ENCODE assay signal across 17 cellular contexts in genomic region chr3:126751611-126752302, GRCh38. TPM values are rescaled to one million over a fixed set of nuclear protein-coding genes. Genes with fewer than 3 reads are reported as not detected.
DNase-seq lines count a peak whose midpoint lies in the region; ATAC-seq and TF ChIP-seq lines count a peak whose summit lies in the region.
"Had no signal": no experiment of that assay in that cellular context is flagged by ENCODE, and none has a peak within 500 bp of the region (broad histone marks: within the 10 kb centered on the region; RNA-seq: fewer than 3 reads in every experiment).

No MANE protein-coding gene starts in this region.

- H3K27me3 Mint-ChIP-seq in WTC11 (ENCODE audit: low read depth): no peaks in the 10 kb centered on the region
- no peaks in the 10 kb centered on the region for H3K27me3 Mint-ChIP-seq in activated CD4-positive, alpha-beta T cell treated with anti-CD3 and anti-CD28 coated beads for 36 hours
- H3K27me3 Mint-ChIP-seq: activated naive CD8-positive, alpha-beta T cell treated with anti-CD3 and anti-CD28 coated beads, Interleukin-2, amount 50 U/mL, for 24 hours; activated T-helper 17 cell treated with anti-CD3 and anti-CD28 coated beads, Interleukin-2, amount 50 U/mL, for 72 hours; naive thymus-derived CD4-positive, alpha-beta T cell had no signal

- no peak for TF ChIP-seq CTCF in WTC11 (IDR thresholded peaks at IDR 0.05)
- no peak for TF ChIP-seq CTCF in upper lobe of right lung (IDR thresholded peaks at IDR 0.05)

- peak overlapping the region; percentile 92 for H3K27ac Mint-ChIP-seq in WTC11
- H3K27ac Mint-ChIP-seq in activated CD4-positive, alpha-beta T cell treated with anti-CD3 and anti-CD28 coated beads for 36 hours: no peak overlapping the region
- H3K27ac Mint-ChIP-seq: activated naive CD8-positive, alpha-beta T cell treated with anti-CD3 and anti-CD28 coated beads, Interleukin-2, amount 50 U/mL, for 24 hours had no signal

- POLR2A ChIA-PET in WTC11 (lab: Charles Lee): interaction anchor here (0.8 to 1.3 kb wide), 5 partner anchors 48 to 230 kb away, joined by 3 to 6 read pairs (median 4); partner anchors contain the start of gene CHCHD6
- POLR2A ChIA-PET in activated CD4-positive, alpha-beta T cell treated with anti-CD3 and anti-CD28 coated beads for 36 hours (lab: Charles Lee): no interaction called here

- H3K27ac ChIP-seq in upper lobe of right lung: peak overlapping the region; percentile 30
- H3K27ac ChIP-seq: C4-2B, gastrocnemius medialis, psoas muscle had no signal

- H3K9me3 Mint-ChIP-seq in WTC11: no peaks in the 10 kb centered on the region
- no peaks in the 10 kb centered on the region for H3K9me3 Mint-ChIP-seq in activated CD4-positive, alpha-beta T cell treated with anti-CD3 and anti-CD28 coated beads for 36 hours (ENCODE audit: low read depth)
- H3K9me3 Mint-ChIP-seq: activated naive CD8-positive, alpha-beta T cell treated with anti-CD3 and anti-CD28 coated beads, Interleukin-2, amount 50 U/mL, for 24 hours; activated T-helper 17 cell treated with anti-CD3 and anti-CD28 coated beads, Interleukin-2, amount 50 U/mL, for 72 hours; naive thymus-derived CD4-positive, alpha-beta T cell had no signal

- H3K36me3 ChIP-seq in upper lobe of right lung: no peaks in the 10 kb centered on the region
- H3K36me3 ChIP-seq: gastrocnemius medialis, suprapubic skin had no signal

- no peak overlapping the region for H3K4me3 ChIP-seq in upper lobe of right lung
- H3K4me3 ChIP-seq: gastrocnemius medialis, lung, psoas muscle, suprapubic skin had no signal

- H3K9me3 ChIP-seq in upper lobe of right lung: no peaks in the 10 kb centered on the region
- H3K9me3 ChIP-seq: gastrocnemius medialis, psoas muscle, suprapubic skin had no signal

- H3K36me3 Mint-ChIP-seq in WTC11: 0 out of 2 replicates have a peak, but pooled peaks cover 4% of the 10 kb centered on the region
- H3K36me3 Mint-ChIP-seq in activated CD4-positive, alpha-beta T cell treated with anti-CD3 and anti-CD28 coated beads for 36 hours (ENCODE audit: low read depth): no peaks in the 10 kb centered on the region

- ATAC-seq in Right ventricle myocardium superior (ENCODE audit: poor library complexity) (peak; percentile 11), left cardiac atrium (no peak), WTC11 (peak; percentile 55), left lobe of liver (peak; percentile 12), upper lobe of right lung (no peak), HG02981 (IDR thresholded peaks at IDR 0.05; ENCODE audit: unreplicated experiment) (no peak)
- no peak for ATAC-seq in activated CD4-positive, alpha-beta T cell treated with anti-CD3 and anti-CD28 coated beads for 36 hours

- H3K27me3 ChIP-seq in upper lobe of right lung: no peaks in the 10 kb centered on the region
- H3K27me3 ChIP-seq: gastrocnemius medialis, suprapubic skin had no signal

- peaks cover 41% of the 10 kb centered on the region for H3K4me1 Mint-ChIP-seq in WTC11
- no peaks in the 10 kb centered on the region for H3K4me1 Mint-ChIP-seq in activated CD4-positive, alpha-beta T cell treated with anti-CD3 and anti-CD28 coated beads for 36 hours

- DNase-seq in Right ventricle myocardium superior: no peak
- DNase-seq in left cardiac atrium: no peak
- DNase-seq in WTC11 (ENCODE audit: low spot score): peak; percentile 30
- DNase-seq in left lobe of liver (ENCODE audit: low spot score): peak; percentile 30
- no peak for DNase-seq in upper lobe of right lung
- DNase-seq in stimulated activated CD4-positive, alpha-beta T cell treated with anti-CD3 and anti-CD28 coated beads, Interleukin-12 subunit alpha, Interleukin-12 subunit beta, amount 100 ng/mL, for 4 hours: no peak
- no peak for DNase-seq in activated CD4-positive, alpha-beta T cell treated with anti-CD3 and anti-CD28 coated beads for 36 hours
- DNase-seq: SIG-M5 had no signal

- H3K4me1 ChIP-seq in upper lobe of right lung: peaks cover 9% of the 10 kb centered on the region

- intact Hi-C loops in Right ventricle myocardium superior (cut with DNase I): loop anchor here (2.0 kb wide), 1 partner anchor 231 kb away; the partner anchor contains the start of gene PLXNA1
- intact Hi-C loops in left cardiac atrium (cut with DNase I): loop anchor here (2.0 to 10.0 kb wide), 4 partner anchors 231 to 793 kb away; partner anchors contain the start of gene PLXNA1 (in 2 of the 2)
- intact Hi-C loops in upper lobe of right lung (cut with DNase I): loop anchor here (10.0 kb wide), 1 partner anchor 233 kb away; the partner anchor contains the start of gene PLXNA1
- intact Hi-C loops in activated CD4-positive, alpha-beta T cell treated with anti-CD3 and anti-CD28 coated beads for 36 hours (cut with DNase I, micrococcal nuclease): loop anchor here in 1 of 2 experiments (1.0 kb wide), 3 partner anchors 231 to 796 kb away; no protein-coding TSS in a partner anchor

- CTCF ChIA-PET in WTC11 (lab: Charles Lee): interaction anchor here (0.6 to 3.3 kb wide), 39 partner anchors 9 to 824 kb away, joined by 3 to 34 read pairs (median 4); partner anchors contain the start of genes PLXNA1 and PRR20G
- CTCF ChIA-PET in activated CD4-positive, alpha-beta T cell treated with anti-CD3 and anti-CD28 coated beads for 36 hours (lab: Charles Lee): interaction anchor here (0.6 to 1.5 kb wide), 5 partner anchors 10 to 106 kb away, joined by 3 to 6 read pairs (median 3); no protein-coding TSS in a partner anchor

- H3K4me3 Mint-ChIP-seq in WTC11: no peak overlapping the region
- H3K4me3 Mint-ChIP-seq in activated CD4-positive, alpha-beta T cell treated with anti-CD3 and anti-CD28 coated beads for 36 hours: no peak overlapping the region
- H3K4me3 Mint-ChIP-seq: activated naive CD8-positive, alpha-beta T cell treated with anti-CD3 and anti-CD28 coated beads, Interleukin-2, amount 50 U/mL, for 24 hours; activated T-helper 17 cell treated with anti-CD3 and anti-CD28 coated beads, Interleukin-2, amount 50 U/mL, for 72 hours; naive thymus-derived CD4-positive, alpha-beta T cell had no signal

TF ChIP-seq in WTC11, 78 proteins besides CTCF, POLR2A, EP300 and RAD21:
- TF ChIP-seq ZNF263 (CRISPR knock-in tag; IDR thresholded peaks at IDR 0.05; ENCODE audit: low read depth): peak; percentile 93
- no peak for TF ChIP-seq E2F4 (CRISPR knock-in tag; IDR thresholded peaks at IDR 0.05; ENCODE audit: borderline replicate concordance, low read depth)
TF ChIP-seq in WTC11: peak in this region for 1.

RNA-seq across cellular contexts. Expression of gene CHCHD6, which starts 47.7 kb away (rescaled TPM):
- total RNA-seq in Right ventricle myocardium superior (8.3 TPM), left cardiac atrium (1 to 10 TPM; 7.8 to 7.9 TPM), WTC11 (2021) (40.9 to 54.7 TPM (median 50.7 TPM) in 3 replicates), left lobe of liver (3.8 TPM), upper lobe of right lung (17.1 TPM)
- 10 to 100 TPM; 17.1 to 17.7 TPM for total RNA-seq in activated CD4-positive, alpha-beta T cell treated with anti-CD3 and anti-CD28 coated beads for 36 hours

Comparison
In these comparisons a context has a peak if more than half of its experiments do, and no peak if none do; other contexts are left out.
1. ATAC-seq: peak in Right ventricle myocardium superior (single experiment), WTC11 (single experiment) and left lobe of liver (single experiment); none in left cardiac atrium (0 of 2), upper lobe of right lung (single experiment), HG02981 (single experiment) and activated CD4-positive, alpha-beta T cell treated with anti-CD3 and anti-CD28 coated beads for 36 hours (single experiment).
2. DNase-seq: peak in WTC11 (single experiment) and left lobe of liver (single experiment); none in Right ventricle myocardium superior (single experiment), left cardiac atrium (single experiment), upper lobe of right lung (single experiment), stimulated activated CD4-positive, alpha-beta T cell treated with anti-CD3 and anti-CD28 coated beads, Interleukin-12 subunit alpha, Interleukin-12 subunit beta, amount 100 ng/mL, for 4 hours (single experiment) and activated CD4-positive, alpha-beta T cell treated with anti-CD3 and anti-CD28 coated beads for 36 hours (single experiment).